In genomic region chr1:38088366-38088765, GRCh38 we compare ENCODE assay signal across 1 cellular context.
TF ChIP-seq lines count a peak whose summit lies in the region.

No MANE protein-coding gene starts in this region.

TF ChIP-seq in HepG2, 621 proteins besides CTCF, POLR2A, EP300 and RAD21 (continued from another document):
- TF ChIP-seq ZNF609 (CRISPR knock-in tag; IDR thresholded peaks at IDR 0.05; ENCODE audit: borderline replicate concordance), result no peak
- TF ChIP-seq KLF16 (CRISPR knock-in tag; IDR thresholded peaks at IDR 0.05), result no peak
- TF ChIP-seq HNF4A (CRISPR knock-in tag; IDR thresholded peaks at IDR 0.05), result peak; percentile 27; the same call in 1 of the 2 replicates
- TF ChIP-seq ZNF616 (CRISPR knock-in tag; IDR thresholded peaks at IDR 0.05; ENCODE audit: low read depth), result no peak
- no peak for TF ChIP-seq ZC3H13 (CRISPR knock-in tag; IDR thresholded peaks at IDR 0.05)
- no peak for TF ChIP-seq ZNF574 (CRISPR knock-in tag; IDR thresholded peaks at IDR 0.05)
- no peak for TF ChIP-seq RERE (CRISPR knock-in tag; IDR thresholded peaks at IDR 0.05; ENCODE audit: low read depth)
- TF ChIP-seq IRF9 (CRISPR knock-in tag; IDR thresholded peaks at IDR 0.05; ENCODE audit: borderline replicate concordance), result no peak
- no peak for TF ChIP-seq ZNF543 (CRISPR knock-in tag; IDR thresholded peaks at IDR 0.05)
- TF ChIP-seq THRA (CRISPR knock-in tag; IDR thresholded peaks at IDR 0.05; ENCODE audit: borderline replicate concordance), result no peak
- no peak for TF ChIP-seq ZSCAN20 (CRISPR knock-in tag; IDR thresholded peaks at IDR 0.05; ENCODE audit: borderline replicate concordance)
- 0 out of 2 replicates have a peak, but pooled peaks have one; percentile 19 for TF ChIP-seq ZFX (CRISPR knock-in tag; IDR thresholded peaks at IDR 0.05; ENCODE audit: low read depth)
- TF ChIP-seq ARHGAP35 (CRISPR knock-in tag; IDR thresholded peaks at IDR 0.05; ENCODE audit: borderline replicate concordance), result no peak
- TF ChIP-seq PRDM4 (CRISPR knock-in tag; IDR thresholded peaks at IDR 0.05; ENCODE audit: borderline replicate concordance), result no peak
- no peak for TF ChIP-seq ZFP82 (CRISPR knock-in tag; IDR thresholded peaks at IDR 0.05; ENCODE audit: borderline replicate concordance)
- TF ChIP-seq KLF12 (CRISPR knock-in tag; IDR thresholded peaks at IDR 0.05; ENCODE audit: borderline replicate concordance), result no peak
- TF ChIP-seq DMTF1 (CRISPR knock-in tag; IDR thresholded peaks at IDR 0.05), result no peak
